Comparison of ENCODE assay signal across 28 cellular contexts in genomic region chr2:166560022-166560421, GRCh38.
"Had no signal": no experiment of that assay in that cellular context is flagged by ENCODE, and none has a peak within 500 bp of the region (broad histone marks: within the 10 kb centered on the region; RNA-seq: fewer than 3 reads in every experiment).

No MANE protein-coding gene starts in this region.

- H3K4me3 ChIP-seq: left lung, lower lobe of right lung, neural progenitor cell, sigmoid colon, spleen, tibial nerve, uterus had no signal

- H3K36me3 ChIP-seq: left lung, lower lobe of right lung, neural progenitor cell, neutrophil, sigmoid colon, spleen, tibial nerve, uterus had no signal

- H3K9me3 Mint-ChIP-seq: nephron progenitor cell; neural progenitor cell; stimulated activated naive CD8-positive, alpha-beta T cell treated with anti-CD3 and anti-CD28 coated beads, Interleukin-15, amount 100 ng/mL, for 72 hours; type B pancreatic cell had no signal

- H3K4me3 Mint-ChIP-seq: immature natural killer cell; natural killer cell; nephron progenitor cell; neural progenitor cell; stimulated activated memory B cell treated with anti-CD40 and anti-IgM and Interleukin-4, amounts not matched to agents 10 μg/mL and 1 μg/mL and 100 μg/mL, for 72 hours; stimulated activated naive CD8-positive, alpha-beta T cell treated with anti-CD3 and anti-CD28 coated beads, Interleukin-15, amount 100 ng/mL, for 72 hours; type B pancreatic cell had no signal

- H3K27me3 ChIP-seq: left lung, neural progenitor cell, neutrophil, sigmoid colon, spleen, tibial nerve, uterus had no signal

- H3K9ac ChIP-seq: neural progenitor cell, parathyroid adenoma had no signal

- H3K4me1 Mint-ChIP-seq: immature natural killer cell; natural killer cell; nephron progenitor cell; neural progenitor cell; stimulated activated memory B cell treated with anti-CD40 and anti-IgM and Interleukin-4, amounts not matched to agents 10 μg/mL and 1 μg/mL and 100 μg/mL, for 72 hours; stimulated activated naive CD8-positive, alpha-beta T cell treated with anti-CD3 and anti-CD28 coated beads, Interleukin-15, amount 100 ng/mL, for 72 hours had no signal

- H3K27me3 Mint-ChIP-seq: progenitor cell of endocrine pancreas; stimulated activated memory B cell treated with anti-CD40 and anti-IgM and Interleukin-4, amounts not matched to agents 10 μg/mL and 1 μg/mL and 100 μg/mL, for 72 hours; stimulated activated naive CD8-positive, alpha-beta T cell treated with anti-CD3 and anti-CD28 coated beads, Interleukin-15, amount 100 ng/mL, for 72 hours; type B pancreatic cell had no signal

- H2AFZ ChIP-seq: neural progenitor cell, parathyroid adenoma had no signal

- H3K36me3 Mint-ChIP-seq: immature natural killer cell; natural killer cell; neural progenitor cell; stimulated activated memory B cell treated with anti-CD40 and anti-IgM and Interleukin-4, amounts not matched to agents 10 μg/mL and 1 μg/mL and 100 μg/mL, for 72 hours; type B pancreatic cell had no signal

- DNase-seq: hypothalamus; immature natural killer cell; kidney; left colon; left lung; lower lobe of right lung; mammary epithelial cell; mesenchymal stem cell; natural killer cell; nephron progenitor cell; occipital lobe; retina; right cardiac atrium; sigmoid colon; small intestine; spleen; stimulated activated CD4-positive, alpha-beta T cell treated with anti-CD3 and anti-CD28 coated beads, Interleukin-4, amount 100 ng/mL, for 24 hours; stimulated activated naive CD4-positive, alpha-beta T cell treated with Interleukin-2 at 50 U/mL for 16 hours; stimulated activated naive CD8-positive, alpha-beta T cell treated with anti-CD3 and anti-CD28 coated beads, Interleukin-15, amount 100 ng/mL, for 72 hours; substantia nigra; uterus had no signal

- H3K4me2 ChIP-seq: neural progenitor cell had no signal

- H3K27ac ChIP-seq: left lung, lower lobe of right lung, neural progenitor cell, neutrophil, parathyroid adenoma, sigmoid colon, spleen, tibial nerve, uterus had no signal

- H3K27ac Mint-ChIP-seq: immature natural killer cell; natural killer cell; nephron progenitor cell; neural progenitor cell; progenitor cell of endocrine pancreas; stimulated activated memory B cell treated with anti-CD40 and anti-IgM and Interleukin-4, amounts not matched to agents 10 μg/mL and 1 μg/mL and 100 μg/mL, for 72 hours; stimulated activated naive CD8-positive, alpha-beta T cell treated with anti-CD3 and anti-CD28 coated beads, Interleukin-15, amount 100 ng/mL, for 72 hours; type B pancreatic cell had no signal

- H3K4me1 ChIP-seq: left lung, lower lobe of right lung, neural progenitor cell, parathyroid adenoma, sigmoid colon, spleen, tibial nerve, uterus had no signal

- H3K9me3 ChIP-seq: left lung, lower lobe of right lung, neutrophil, sigmoid colon, spleen, uterus had no signal

- ATAC-seq: left colon; left lung; lower lobe of right lung; natural killer cell; right cardiac atrium; stimulated activated memory B cell treated with anti-CD40 and anti-IgM and Interleukin-4, amounts not matched to agents 10 μg/mL and 1 μg/mL and 100 μg/mL, for 72 hours; stimulated activated naive CD8-positive, alpha-beta T cell treated with anti-CD3 and anti-CD28 coated beads, Interleukin-15, amount 100 ng/mL, for 72 hours had no signal
